Comparison of ENCODE assay signal across 2 cellular contexts in genomic region chr9:87374023-87374942, GRCh38.
TF ChIP-seq lines count a peak whose summit lies in the region.
"Not testable (repeated sequence)": the region's sequence is repeated elsewhere in the genome, so short reads cannot be mapped to it uniquely, and the experiment has no call there.

No MANE protein-coding gene starts in this region.

TF ChIP-seq in HCT116, 20 proteins besides CTCF, POLR2A, EP300 and RAD21:
- peak; percentile 13; the same call in 1 of the 2 replicates for TF ChIP-seq FOSL1 (IDR thresholded peaks at IDR 0.05; ENCODE audit: low read depth)

TF ChIP-seq in K562, 482 proteins besides CTCF, POLR2A, EP300 and RAD21:
- TF ChIP-seq KLF6 (CRISPR knock-in tag; IDR thresholded peaks at IDR 0.05; ENCODE audit: borderline replicate concordance) (peak; percentile 65; the same call in 1 of the 2 replicates), ZNF766 (CRISPR knock-in tag; conservative IDR thresholded peaks at IDR 0.05) (0 out of 2 replicates have a peak, but pooled peaks have one; percentile 33), FOSL1 (tag; conservative IDR thresholded peaks at IDR 0.05) (peak; percentile 59), CREB3 (tag; conservative IDR thresholded peaks at IDR 0.05; ENCODE audit: low read depth) (0 out of 2 replicates have a peak, but pooled peaks have one; percentile 37), NFXL1 (CRISPR knock-in tag; IDR thresholded peaks at IDR 0.05) (peak; percentile 55; the same call in 1 of the 2 replicates), TFE3 (CRISPR knock-in tag; IDR thresholded peaks at IDR 0.05) (peak; percentile 39), SMAD4 (CRISPR knock-in tag; conservative IDR thresholded peaks at IDR 0.05) (0 out of 2 replicates have a peak, but pooled peaks have one; percentile 41), JUND (tag; IDR thresholded peaks at IDR 0.05; ENCODE audit: borderline replicate concordance, low read depth, low read length) (peak; percentile 17; the same call in 1 of the 3 replicates), ZNF134 (CRISPR knock-in tag; conservative IDR thresholded peaks at IDR 0.05) (0 out of 2 replicates have a peak, but pooled peaks have one; percentile 29), DDX20 (tag; IDR thresholded peaks at IDR 0.05; ENCODE audit: low read depth) (0 out of 2 replicates have a peak, but pooled peaks have one; percentile 50), ZBTB17 (CRISPR knock-in tag; IDR thresholded peaks at IDR 0.05) (0 out of 2 replicates have a peak, but pooled peaks have one; percentile 35), NR4A1 (tag; IDR thresholded peaks at IDR 0.05) (peak; percentile 68; the same call in 1 of the 2 replicates), PTTG1 (tag; IDR thresholded peaks at IDR 0.05; ENCODE audit: low read depth) (0 out of 2 replicates have a peak, but pooled peaks have one; percentile 57), ZNF311 (CRISPR knock-in tag; IDR thresholded peaks at IDR 0.05) (peak; percentile 76; the same call in 1 of the 2 replicates), PTRF (tag; IDR thresholded peaks at IDR 0.05) (peak; percentile 66; the same call in 1 of the 2 replicates), DMBX1 (CRISPR knock-in tag; IDR thresholded peaks at IDR 0.05; ENCODE audit: borderline replicate concordance) (peak; percentile 45; the same call in 1 of the 2 replicates)
- TF ChIP-seq JUND (IDR thresholded peaks at IDR 0.05; ENCODE audit: borderline replicate concordance, low read depth, low read length); NR4A1 (CRISPR knock-in tag; IDR thresholded peaks at IDR 0.05): not testable (repeated sequence)
